ENCODE assay signal across 8 cellular contexts in the genomic region with DNA sequence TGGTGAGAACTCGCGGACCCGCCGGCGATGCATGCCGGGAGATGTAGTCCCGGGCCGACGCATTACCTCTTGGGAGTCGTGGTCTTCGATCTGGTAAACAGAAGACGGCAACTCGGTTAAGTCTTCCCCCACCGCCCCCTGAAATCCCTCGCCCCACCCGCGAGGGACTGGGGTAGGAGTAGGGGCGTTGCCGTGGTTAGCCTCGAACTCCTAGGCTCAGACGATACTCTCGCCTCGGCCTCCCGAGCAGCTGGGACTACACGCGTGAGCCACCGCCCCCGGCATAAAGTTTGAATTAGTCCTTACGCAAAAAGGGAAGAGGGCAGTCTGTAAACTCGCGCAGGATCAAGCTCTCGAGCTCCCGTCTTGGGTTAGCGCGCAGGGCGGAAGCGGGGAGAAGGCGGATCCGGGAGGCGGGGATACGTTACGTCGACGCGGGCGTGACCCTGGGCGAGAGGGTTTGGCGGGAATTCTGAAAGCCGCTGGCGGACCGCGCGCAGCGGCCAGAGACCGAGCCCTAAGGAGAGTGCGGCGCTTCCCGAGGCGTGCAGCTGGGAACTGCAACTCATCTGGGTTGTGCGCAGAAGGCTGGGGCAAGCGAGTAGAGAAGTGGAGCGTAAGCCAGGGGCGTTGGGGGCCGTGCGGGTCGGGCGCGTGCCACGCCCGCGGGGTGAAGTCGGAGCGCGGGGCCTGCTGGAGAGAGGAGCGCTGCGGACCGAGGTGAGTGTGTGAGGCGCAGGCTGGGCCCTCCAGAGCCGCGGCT. TPM values are rescaled to one million over a fixed set of nuclear protein-coding genes. Genes with fewer than 3 reads are reported as not detected.
DNase-seq lines count a peak whose midpoint lies in the region; ATAC-seq and TF ChIP-seq lines count a peak whose summit lies in the region.

A gene (plus strand): TSS at position 469 of the 763 bp plus-strand sequence. CDS start 3,585 bp downstream, outside the sequence.

- H3K4me1 ChIP-seq in fibroblast of lung (ENCODE audit: control insufficient read depth, extremely low read depth, insufficient read depth, low read length) = peaks cover 3% of the 10 kb centered on the region
- peaks cover 10% of the 10 kb centered on the region in 2 donors for H3K4me1 ChIP-seq in naive thymus-derived CD4-positive, alpha-beta T cell (ENCODE audit: control insufficient read depth in 2 of 2, insufficient read depth in 2 of 2, low read length in 2 of 2)

- no peaks in the 10 kb centered on the region for H3K9me3 ChIP-seq in fibroblast of lung (ENCODE audit: control insufficient read depth, insufficient read depth, low read depth, low read length)
- no peaks in the 10 kb centered on the region for H3K9me3 ChIP-seq in naive thymus-derived CD4-positive, alpha-beta T cell (ENCODE audit: control insufficient read depth in 2 of 3, low read length in 3 of 3)

- peaks cover 14 to 42% (median 22%) of the 10 kb centered on the region in 7 donors for H3K4me1 Mint-ChIP-seq in naive thymus-derived CD4-positive, alpha-beta T cell
- peaks cover 24% of the 10 kb centered on the region for H3K4me1 Mint-ChIP-seq in stimulated activated memory B cell treated with anti-CD40 and anti-IgM and Interleukin-4, amounts not matched to agents 10 μg/mL and 1 μg/mL and 100 μg/mL, for 72 hours

- CTCF ChIA-PET in naive thymus-derived CD4-positive, alpha-beta T cell (lab: Charles Lee) = interaction anchor here (0.6 to 1.5 kb wide), 4 partner anchors 17 to 592 kb away, joined by 3 to 6 read pairs (median 4); a partner anchor contains a TSS

- peak within 1 kb of the TSS; percentile 93 to 100 (median 95) for H3K4me3 Mint-ChIP-seq in naive thymus-derived CD4-positive, alpha-beta T cell
- peak within 1 kb of the TSS; percentile 97 for H3K4me3 Mint-ChIP-seq in stimulated activated memory B cell treated with anti-CD40 and anti-IgM and Interleukin-4, amounts not matched to agents 10 μg/mL and 1 μg/mL and 100 μg/mL, for 72 hours

- ATAC-seq in naive thymus-derived CD4-positive, alpha-beta T cell = peak; percentile 97
- peak; percentile 97 for ATAC-seq in stimulated activated memory B cell treated with anti-CD40 and anti-IgM and Interleukin-4, amounts not matched to agents 10 μg/mL and 1 μg/mL and 100 μg/mL, for 72 hours

- H3K36me3 Mint-ChIP-seq in naive thymus-derived CD4-positive, alpha-beta T cell = peaks cover 0 to 16% (median 3%) of the 10 kb centered on the region in 5 donors
- H3K36me3 Mint-ChIP-seq in stimulated activated memory B cell treated with anti-CD40 and anti-IgM and Interleukin-4, amounts not matched to agents 10 μg/mL and 1 μg/mL and 100 μg/mL, for 72 hours = peaks cover under 1% of the 10 kb centered on the region

- POLR2A ChIA-PET in naive thymus-derived CD4-positive, alpha-beta T cell (lab: Charles Lee) = interaction anchor here (0.6 to 2.9 kb wide), 27 partner anchors 8 to 1512 kb away, joined by 3 to 21 read pairs (median 5); a partner anchor contains a TSS

- peak within 1 kb of the TSS; percentile 96 for H2AFZ ChIP-seq in fibroblast of lung (ENCODE audit: low read length)

- H3K79me2 ChIP-seq in fibroblast of lung (ENCODE audit: control insufficient read depth, insufficient read depth, low read length) = peaks cover 13% of the 10 kb centered on the region

- H3K9ac ChIP-seq in fibroblast of lung (ENCODE audit: insufficient read depth, low read length) = peak within 1 kb of the TSS; percentile 96

- TF ChIP-seq CTCF in LNCaP clone FGC (IDR thresholded peaks at IDR 0.05; ENCODE audit: control insufficient read depth, extremely low read depth, insufficient read depth) (no peak), fibroblast of lung (conservative IDR thresholded peaks at IDR 0.05 in 1 of 2, IDR thresholded peaks at IDR 0.05 in 1 of 2; ENCODE audit: low read depth in 1 of 2, low read length in 2 of 2) (no peak)

- peak within 1 kb of the TSS; percentile 98 for H3K27ac ChIP-seq in fibroblast of lung (ENCODE audit: insufficient read depth, low read length)
- H3K27ac ChIP-seq in naive thymus-derived CD4-positive, alpha-beta T cell (ENCODE audit: low read depth, low read length) = peak within 1 kb of the TSS; percentile 91

- H3K27me3 Mint-ChIP-seq in naive thymus-derived CD4-positive, alpha-beta T cell = no peaks in the 10 kb centered on the region
- no peaks in the 10 kb centered on the region for H3K27me3 Mint-ChIP-seq in stimulated activated memory B cell treated with anti-CD40 and anti-IgM and Interleukin-4, amounts not matched to agents 10 μg/mL and 1 μg/mL and 100 μg/mL, for 72 hours

- intact Hi-C loops in naive thymus-derived CD4-positive, alpha-beta T cell (cut with micrococcal nuclease) = loop anchor here (1.0 to 10.0 kb wide), 14 partner anchors 16 to 722 kb away; a partner anchor contains a TSS

- no peaks in the 10 kb centered on the region for H3K9me3 Mint-ChIP-seq in naive thymus-derived CD4-positive, alpha-beta T cell
- H3K9me3 Mint-ChIP-seq in stimulated activated memory B cell treated with anti-CD40 and anti-IgM and Interleukin-4, amounts not matched to agents 10 μg/mL and 1 μg/mL and 100 μg/mL, for 72 hours = no peaks in the 10 kb centered on the region

- H3K4me2 ChIP-seq in fibroblast of lung (ENCODE audit: extremely low read depth, insufficient read depth, low read length) = peak within 1 kb of the TSS; percentile 76

- H3K27me3 ChIP-seq in fibroblast of lung (ENCODE audit: control insufficient read depth, insufficient read depth, low read length) = no peaks in the 10 kb centered on the region
- no peaks in the 10 kb centered on the region for H3K27me3 ChIP-seq in naive thymus-derived CD4-positive, alpha-beta T cell (ENCODE audit: control insufficient read depth in 2 of 2, insufficient read depth in 2 of 2, low read length in 2 of 2)

- peak within 1 kb of the TSS; percentile 83 for H3K4me3 ChIP-seq in LNCaP clone FGC (ENCODE audit: low read depth, low read length)
- peak within 1 kb of the TSS; percentile 58 to 99 (median 66) for H3K4me3 ChIP-seq in fibroblast of lung (replicated peaks in 1 of 4; ENCODE audit: control extremely low read depth in 1 of 4, insufficient read depth in 1 of 4, low read depth in 3 of 4, low read length in 4 of 4)
- H3K4me3 ChIP-seq in naive thymus-derived CD4-positive, alpha-beta T cell (ENCODE audit: low read length) = peak within 1 kb of the TSS; percentile 97

- peak within 1 kb of the TSS; percentile 95 to 100 (median 99) for H3K27ac Mint-ChIP-seq in naive thymus-derived CD4-positive, alpha-beta T cell
- H3K27ac Mint-ChIP-seq in stimulated activated memory B cell treated with anti-CD40 and anti-IgM and Interleukin-4, amounts not matched to agents 10 μg/mL and 1 μg/mL and 100 μg/mL, for 72 hours = peak within 1 kb of the TSS; percentile 95

- no peaks in the 10 kb centered on the region for H4K20me1 ChIP-seq in fibroblast of lung (ENCODE audit: control insufficient read depth, extremely low read depth, insufficient read depth, low read length)

- DNase-seq in EH (ENCODE audit: low read depth) (peak; percentile 96), GOT3 (lab: John Stamatoyannopoulos, UW) (peak; percentile 72), LNCaP clone FGC (ENCODE audit: low read depth) (peak; percentile 73), RPMI8226 (peak; percentile 93), fibroblast of lung (ENCODE audit: low read depth in 2 of 2) (peak; percentile 92 to 94)
- peak; percentile 86 to 91 for DNase-seq in activated T-helper 1 cell treated with anti-CD3 and anti-CD28 coated beads, Interleukin-2, amount 50 U/mL, for 16 hours (ENCODE audit: low read depth in 1 of 2, low spot score in 1 of 2)
- peak; percentile 81 to 93 (median 92) for DNase-seq in naive thymus-derived CD4-positive, alpha-beta T cell

- no peaks in the 10 kb centered on the region for H3K36me3 ChIP-seq in fibroblast of lung (ENCODE audit: control insufficient read depth, insufficient read depth, low read length)
- H3K36me3 ChIP-seq in naive thymus-derived CD4-positive, alpha-beta T cell (ENCODE audit: control insufficient read depth in 2 of 3, insufficient read depth in 3 of 3, low read length in 3 of 3) = peaks cover 0 to 11% (median 0%) of the 10 kb centered on the region in 3 experiments

RNA-seq across cellular contexts. Expression of the gene that starts here (rescaled TPM):
- 0.77 and 1.3 TPM in 2 replicates for total RNA-seq in fibroblast of lung
- polyA plus RNA-seq in fibroblast of lung = 5.0 and 10.3 TPM in 2 replicates
- polyA plus RNA-seq in fibroblast of lung (2012) = 5.7 and 13.7 TPM in 2 replicates
- 6.4 and 45.6 TPM in 2 replicates for polyA minus RNA-seq in fibroblast of lung (ENCODE audit: low replicate concordance)
- 10 to 100 TPM in 1 of 5 experiments, 1 to 10 TPM in 2, under 1 TPM in 2; 0.51 to 51.5 (median 1.4) TPM for total RNA-seq in naive thymus-derived CD4-positive, alpha-beta T cell
- under 1 TPM; 0.34 to 0.39 TPM for polyA plus RNA-seq in naive thymus-derived CD4-positive, alpha-beta T cell

Comparison
In these comparisons a context has a peak if more than half of its experiments do, and no peak if none do; other contexts are left out.
1. Peak in every context shown above with its lines: DNase-seq, ATAC-seq, H3K4me3 ChIP-seq and H3K27ac ChIP-seq.